Comparison of ENCODE assay signal across 8 cellular contexts in genomic region chr14:75660238-75660629, GRCh38. TPM values are rescaled to one million over a fixed set of nuclear protein-coding genes. Genes with fewer than 3 reads are reported as not detected.
DNase-seq lines count a peak whose midpoint lies in the region; ATAC-seq and TF ChIP-seq lines count a peak whose summit lies in the region.

No MANE protein-coding gene starts in this region.

- H3K27me3 ChIP-seq in adrenal gland, result no peaks in the 10 kb centered on the region
- no peaks in the 10 kb centered on the region for H3K27me3 ChIP-seq in layer of hippocampus (ENCODE audit: control insufficient read depth, insufficient read depth, low read length)
- H3K27me3 ChIP-seq in thoracic aorta (replicated peaks; ENCODE audit: insufficient read depth), result no peaks in the 10 kb centered on the region

- peak overlapping the region; percentile 93 for H3K27ac Mint-ChIP-seq in activated CD4-positive, alpha-beta T cell treated with anti-CD3 and anti-CD28 coated beads, Interleukin-2, amount 10 ng/mL, durations not matched to agents 7 days and 5 days

- intact Hi-C loops in adrenal gland (cut with DNase I), result no loop called here

- peak overlapping the region; percentile 100 for H3K4me3 Mint-ChIP-seq in activated CD4-positive, alpha-beta T cell treated with anti-CD3 and anti-CD28 coated beads, Interleukin-2, amount 10 ng/mL, durations not matched to agents 7 days and 5 days

- POLR2A ChIA-PET in activated CD4-positive, alpha-beta T cell treated with anti-CD3 and anti-CD28 coated beads, Interleukin-2, amount 10 ng/mL, durations not matched to agents 7 days and 5 days (lab: Charles Lee), result interaction anchor here (0.7 kb wide), 1 partner anchor 173 kb away, joined by 3 read pairs; no protein-coding TSS in a partner anchor

- no peak for ATAC-seq in thoracic aorta (ENCODE audit: insufficient number of reproducible peaks, low FRiP score, low read depth)
- no peak for ATAC-seq in GM19035 (IDR thresholded peaks at IDR 0.05; ENCODE audit: unreplicated experiment)

- H3K9me3 ChIP-seq in adrenal gland (replicated peaks in 1 of 3) (no peaks in the 10 kb centered on the region), thoracic aorta (no peaks in the 10 kb centered on the region)

- 11 to 18% (median 13%) methylated on average over 4 of the region's 4 CpGs for WGBS in adrenal gland, 4 donors

- H3K27ac ChIP-seq in adrenal gland (peak overlapping the region; percentile 14 to 82 (median 69)), layer of hippocampus (ENCODE audit: low read depth, low read length) (peak overlapping the region; percentile 83), thoracic aorta (peak overlapping the region; percentile 73 to 85)

- H3K36me3 Mint-ChIP-seq in activated CD4-positive, alpha-beta T cell treated with anti-CD3 and anti-CD28 coated beads, Interleukin-2, amount 10 ng/mL, durations not matched to agents 7 days and 5 days (ENCODE audit: low read depth), result peaks cover 16% of the 10 kb centered on the region

- TF ChIP-seq CTCF in adrenal gland (IDR thresholded peaks at IDR 0.05) (no peak), thoracic aorta (IDR thresholded peaks at IDR 0.05) (no peak)

- H3K4me3 ChIP-seq in adrenal gland, result peak overlapping the region; percentile 26 to 89 (median 40)
- peak overlapping the region; percentile 77 for H3K4me3 ChIP-seq in thoracic aorta

- H3K4me1 ChIP-seq in adrenal gland (replicated peaks in 1 of 2), result peaks cover 18 to 46% of the 10 kb centered on the region in 2 donors
- peaks cover 4 to 25% of the 10 kb centered on the region in 2 donors for H3K4me1 ChIP-seq in thoracic aorta (ENCODE audit: control insufficient read depth in 1 of 2, low read depth in 2 of 2)

- no peaks in the 10 kb centered on the region for H3K9me3 Mint-ChIP-seq in activated CD4-positive, alpha-beta T cell treated with anti-CD3 and anti-CD28 coated beads, Interleukin-2, amount 10 ng/mL, durations not matched to agents 7 days and 5 days

- H3K36me3 ChIP-seq in adrenal gland (replicated peaks in 1 of 2) (peaks cover 0 to 7% of the 10 kb centered on the region in 2 donors), thoracic aorta (no peaks in the 10 kb centered on the region)

- H3K4me1 Mint-ChIP-seq in activated CD4-positive, alpha-beta T cell treated with anti-CD3 and anti-CD28 coated beads, Interleukin-2, amount 10 ng/mL, durations not matched to agents 7 days and 5 days, result peaks cover 40% of the 10 kb centered on the region

- no peaks in the 10 kb centered on the region for H3K27me3 Mint-ChIP-seq in activated CD4-positive, alpha-beta T cell treated with anti-CD3 and anti-CD28 coated beads, Interleukin-2, amount 10 ng/mL, durations not matched to agents 7 days and 5 days

- DNase-seq in activated CD4-positive, alpha-beta T cell treated with anti-CD3 and anti-CD28 coated beads, Interleukin-2, amount 10 ng/mL, durations not matched to agents 7 days and 5 days, result no peak
- no peak for DNase-seq in activated CD4-positive, alpha-beta T cell treated with anti-CD3 and anti-CD28 coated beads, Interleukin-2, amount 50 U/mL, for 4 hours
- no peak for DNase-seq in adrenal gland
- no peak for DNase-seq in thoracic aorta (ENCODE audit: low spot score)
- DNase-seq in stimulated activated CD4-positive, alpha-beta T cell treated with anti-CD3 and anti-CD28 coated beads, Interleukin-15, amount 100 ng/mL, for 24 hours, result no peak
- no peak for DNase-seq in pons (ENCODE audit: low spot score)

- CTCF ChIA-PET in activated CD4-positive, alpha-beta T cell treated with anti-CD3 and anti-CD28 coated beads, Interleukin-2, amount 10 ng/mL, durations not matched to agents 7 days and 5 days (lab: Charles Lee), result interaction anchor here (0.8 to 2.1 kb wide), 5 partner anchors 11 to 322 kb away, joined by 3 to 7 read pairs (median 4); partner anchors contain the start of gene TGFB3

- TF ChIP-seq POLR2A in adrenal gland (IDR thresholded peaks at IDR 0.05), result no peak

RNA-seq across cellular contexts. Expression of gene ERG28, which starts 0.4 kb away (rescaled TPM):
- 10 to 100 TPM; 17.3 to 21.5 TPM for total RNA-seq in activated CD4-positive, alpha-beta T cell treated with anti-CD3 and anti-CD28 coated beads, Interleukin-2, amount 10 ng/mL, durations not matched to agents 7 days and 5 days
- total RNA-seq in adrenal gland (10 to 100 TPM; 12.1 to 49.5 (median 21.6) TPM), thoracic aorta (1 to 10 TPM; 7.6 to 7.7 TPM)
- polyA plus RNA-seq in adrenal gland, result 100 to 1,000 TPM in 1 of 3 donors, 10 to 100 TPM in 2; 33.9 to 106 (median 46.1) TPM

RNA-seq across cellular contexts. Expression of gene TTLL5, which starts 0.8 kb away (rescaled TPM):
- 10 to 100 TPM; 33.3 to 43.3 TPM for total RNA-seq in activated CD4-positive, alpha-beta T cell treated with anti-CD3 and anti-CD28 coated beads, Interleukin-2, amount 10 ng/mL, durations not matched to agents 7 days and 5 days
- total RNA-seq in adrenal gland (10 to 100 TPM; 13.5 to 34.0 (median 24.1) TPM), thoracic aorta (10 to 100 TPM; 34.7 to 47.9 TPM)
- 10 to 100 TPM; 12.7 to 30.1 (median 18.6) TPM for polyA plus RNA-seq in adrenal gland
